ENCODE assay signal across 20 cellular contexts in genomic region chr17:73397856-73398540, GRCh38.
DNase-seq lines count a peak whose midpoint lies in the region; ATAC-seq and TF ChIP-seq lines count a peak whose summit lies in the region.
"Had no signal": no experiment of that assay in that cellular context is flagged by ENCODE, and none has a peak within 500 bp of the region (broad histone marks: within the 10 kb centered on the region; RNA-seq: fewer than 3 reads in every experiment).

No MANE protein-coding gene starts in this region.

- intact Hi-C loops in Right ventricle myocardium superior (cut with DNase I) (no loop called here), heart right ventricle (cut with DNase I) (no loop called here)

- peaks cover 0 to 15% (median 3%) of the 10 kb centered on the region in 9 donors for H3K4me1 ChIP-seq in heart right ventricle
- peaks cover 5% of the 10 kb centered on the region for H3K4me1 ChIP-seq in osteoblast (ENCODE audit: insufficient read depth, low read length)
- H3K4me1 ChIP-seq: A549 had no signal

- no peak overlapping the region for H2AFZ ChIP-seq in osteoblast (ENCODE audit: low read length)

- no peaks in the 10 kb centered on the region for H3K9me3 ChIP-seq in heart right ventricle
- H3K9me3 ChIP-seq in osteoblast (ENCODE audit: low read depth, low read length), result no peaks in the 10 kb centered on the region
- H3K9me3 ChIP-seq: A549; BE2C; BLaER1 treated with 17β-estradiol and CSF1 and Interleukin-3, amounts not matched to agents 10 nM and 100 nM had no signal

- H3K4me2 ChIP-seq in osteoblast (ENCODE audit: insufficient read depth, low read length), result no peak overlapping the region
- H3K4me2 ChIP-seq: A549; BLaER1 treated with 17β-estradiol and CSF1 and Interleukin-3, amounts not matched to agents 10 nM and 100 nM had no signal

- TF ChIP-seq CTCF in heart right ventricle (IDR thresholded peaks at IDR 0.05) (no peak), osteoblast (IDR thresholded peaks at IDR 0.05; ENCODE audit: extremely low read depth, low read depth, low read length) (no peak)

- no peaks in the 10 kb centered on the region for H3K36me3 ChIP-seq in heart right ventricle
- H3K36me3 ChIP-seq in osteoblast (ENCODE audit: insufficient read depth, low read length), result no peaks in the 10 kb centered on the region
- H3K36me3 ChIP-seq: BE2C had no signal

- H3K27ac ChIP-seq in heart right ventricle, result no peak overlapping the region
- H3K27ac ChIP-seq in osteoblast (ENCODE audit: low read depth, low read length), result no peak overlapping the region
- H3K27ac ChIP-seq: A549; BLaER1 treated with 17β-estradiol and CSF1 and Interleukin-3, amounts not matched to agents 10 nM and 100 nM had no signal

- no peaks in the 10 kb centered on the region for H3K27me3 ChIP-seq in heart right ventricle
- peaks cover 18% of the 10 kb centered on the region for H3K27me3 ChIP-seq in osteoblast (ENCODE audit: insufficient read depth, low read length)
- H3K27me3 ChIP-seq: BE2C; BLaER1 treated with 17β-estradiol and CSF1 and Interleukin-3, amounts not matched to agents 10 nM and 100 nM had no signal

- H3K4me3 ChIP-seq in heart right ventricle (no peak overlapping the region), osteoblast (ENCODE audit: insufficient read depth, low read length) (no peak overlapping the region)
- H3K4me3 ChIP-seq: A549; BLaER1 treated with 17β-estradiol and CSF1 and Interleukin-3, amounts not matched to agents 10 nM and 100 nM had no signal

- DNase-seq in Right ventricle myocardium superior (peak; percentile 17), heart right ventricle (no peak), epidermal melanocyte (ENCODE audit: insufficient read length, low spot score) (peak; percentile 10), osteoblast (ENCODE audit: insufficient read length, low spot score, missing footprints) (peak; percentile 51)
- DNase-seq: 8988T; ACHN; AML-193; BE2C; CD4-positive, alpha-beta T cell; CD8-positive, alpha-beta memory T cell; DMS 273 treated with DMSO at 0.1 percent for 48 hours; DMS79 treated with DMSO at 0.1 percent for 48 hours; GF-D8; GOT3 had no signal

- ATAC-seq in Right ventricle myocardium superior (ENCODE audit: poor library complexity), result no peak
- ATAC-seq in heart right ventricle, result no peak
- ATAC-seq in GM18520 (IDR thresholded peaks at IDR 0.05; ENCODE audit: unreplicated experiment), result no peak
- no peak for ATAC-seq in GM21360 (IDR thresholded peaks at IDR 0.05; ENCODE audit: unreplicated experiment)
- no peak for ATAC-seq in GM21576 (IDR thresholded peaks at IDR 0.05; ENCODE audit: unreplicated experiment)
- ATAC-seq: A549, HCT116 had no signal

- no peaks in the 10 kb centered on the region for H4K20me1 ChIP-seq in osteoblast (ENCODE audit: insufficient read depth, low read length)

- WGBS in heart right ventricle, 2 donors, result 95 to 98% methylated on average over 17 of the region's 17 CpGs

- H3K79me2 ChIP-seq in osteoblast (ENCODE audit: insufficient read depth, low read length), result no peaks in the 10 kb centered on the region

Comparison
In these comparisons a context has a peak if more than half of its experiments do, and no peak if none do; other contexts are left out.
1. DNase-seq: peak in Right ventricle myocardium superior (single experiment), epidermal melanocyte (single experiment) and osteoblast (single experiment); none in heart right ventricle (0 of 2).